1 cellular context compared by ENCODE assay signal in the genomic region with DNA sequence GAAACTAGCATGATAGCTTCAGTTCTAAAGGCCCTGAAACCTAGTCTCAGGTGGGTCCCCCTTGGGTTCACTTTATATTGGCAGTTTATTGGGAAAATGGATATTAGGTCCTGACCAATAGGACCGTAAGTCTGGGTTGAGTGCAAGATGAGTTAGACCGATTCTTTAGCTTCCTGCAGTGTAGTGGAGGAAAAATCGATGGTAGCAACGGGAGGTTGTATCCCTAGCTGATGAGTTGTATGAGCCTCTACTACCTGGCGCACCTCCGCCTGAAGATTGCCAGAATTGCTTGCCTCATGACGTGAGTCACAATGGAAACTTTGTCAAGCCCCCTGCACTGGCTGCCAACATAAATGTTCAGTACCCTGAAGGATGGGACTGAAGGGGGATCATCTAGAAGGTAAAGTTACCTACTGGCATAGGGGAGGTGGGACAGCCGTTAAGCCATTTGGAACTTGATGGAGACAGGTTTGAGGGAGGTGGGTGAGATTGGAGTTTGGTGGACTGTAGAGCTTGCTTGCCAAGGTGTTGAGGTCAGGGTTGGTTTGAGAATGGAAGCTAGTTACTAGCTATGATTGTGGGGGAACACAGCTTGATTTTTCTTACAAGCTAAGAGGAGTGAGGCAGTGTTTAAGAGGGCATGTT.
TF ChIP-seq lines count a peak whose summit lies in the region.

No MANE protein-coding gene starts in this region.

TF ChIP-seq in HepG2, 621 proteins besides CTCF, POLR2A, EP300 and RAD21 (continued from another document and continues in another):
- TF ChIP-seq, protein P1, sequence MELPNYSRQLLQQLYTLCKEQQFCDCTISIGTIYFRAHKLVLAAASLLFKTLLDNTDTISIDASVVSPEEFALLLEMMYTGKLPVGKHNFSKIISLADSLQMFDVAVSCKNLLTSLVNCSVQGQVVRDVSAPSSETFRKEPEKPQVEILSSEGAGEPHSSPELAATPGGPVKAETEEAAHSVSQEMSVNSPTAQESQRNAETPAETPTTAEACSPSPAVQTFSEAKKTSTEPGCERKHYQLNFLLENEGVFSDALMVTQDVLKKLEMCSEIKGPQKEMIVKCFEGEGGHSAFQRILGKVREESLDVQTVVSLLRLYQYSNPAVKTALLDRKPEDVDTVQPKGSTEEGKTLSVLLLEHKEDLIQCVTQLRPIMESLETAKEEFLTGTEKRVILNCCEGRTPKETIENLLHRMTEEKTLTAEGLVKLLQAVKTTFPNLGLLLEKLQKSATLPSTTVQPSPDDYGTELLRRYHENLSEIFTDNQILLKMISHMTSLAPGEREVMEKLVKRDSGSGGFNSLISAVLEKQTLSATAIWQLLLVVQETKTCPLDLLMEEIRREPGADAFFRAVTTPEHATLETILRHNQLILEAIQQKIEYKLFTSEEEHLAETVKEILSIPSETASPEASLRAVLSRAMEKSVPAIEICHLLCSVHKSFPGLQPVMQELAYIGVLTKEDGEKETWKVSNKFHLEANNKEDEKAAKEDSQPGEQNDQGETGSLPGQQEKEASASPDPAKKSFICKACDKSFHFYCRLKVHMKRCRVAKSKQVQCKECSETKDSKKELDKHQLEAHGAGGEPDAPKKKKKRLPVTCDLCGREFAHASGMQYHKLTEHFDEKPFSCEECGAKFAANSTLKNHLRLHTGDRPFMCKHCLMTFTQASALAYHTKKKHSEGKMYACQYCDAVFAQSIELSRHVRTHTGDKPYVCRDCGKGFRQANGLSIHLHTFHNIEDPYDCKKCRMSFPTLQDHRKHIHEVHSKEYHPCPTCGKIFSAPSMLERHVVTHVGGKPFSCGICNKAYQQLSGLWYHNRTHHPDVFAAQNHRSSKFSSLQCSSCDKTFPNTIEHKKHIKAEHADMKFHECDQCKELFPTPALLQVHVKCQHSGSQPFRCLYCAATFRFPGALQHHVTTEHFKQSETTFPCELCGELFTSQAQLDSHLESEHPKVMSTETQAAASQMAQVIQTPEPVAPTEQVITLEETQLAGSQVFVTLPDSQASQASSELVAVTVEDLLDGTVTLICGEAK (IDR thresholded peaks at IDR 0.05) = no peak
- TF ChIP-seq, protein P1 (CRISPR knock-in tag; IDR thresholded peaks at IDR 0.05) = no peak
- TF ChIP-seq RFXAP (CRISPR knock-in tag; IDR thresholded peaks at IDR 0.05; ENCODE audit: borderline replicate concordance) (peak; percentile 42; the same call in 1 of the 2 replicates), PHF20 (CRISPR knock-in tag; IDR thresholded peaks at IDR 0.05) (no peak), ZNF788 (CRISPR knock-in tag; IDR thresholded peaks at IDR 0.05; ENCODE audit: borderline replicate concordance) (no peak), ZNF7 (CRISPR knock-in tag; IDR thresholded peaks at IDR 0.05) (no peak), PCBP2 (optimal IDR thresholded peaks at IDR 0.05; ENCODE audit: low read depth, low read length, poor library complexity, severe bottlenecking) (no peak), ZNF781 (CRISPR knock-in tag; IDR thresholded peaks at IDR 0.05; ENCODE audit: borderline replicate concordance, not compliant biosample characterization) (no peak), ZNF24 (IDR thresholded peaks at IDR 0.05) (no peak), CCAR2 (optimal IDR thresholded peaks at IDR 0.05; ENCODE audit: low read depth, low read length) (no peak), ELF1 (CRISPR knock-in tag; IDR thresholded peaks at IDR 0.05) (no peak), DR1 (CRISPR knock-in tag; IDR thresholded peaks at IDR 0.05) (peak; percentile 56; the same call in 1 of the 2 replicates), EHMT2 (IDR thresholded peaks at IDR 0.05; ENCODE audit: borderline replicate concordance, low read depth, low read length) (no peak), JUNB (CRISPR knock-in tag; IDR thresholded peaks at IDR 0.05; ENCODE audit: borderline replicate concordance) (no peak), GATA4 (IDR thresholded peaks at IDR 0.05; ENCODE audit: borderline replicate concordance, low read depth) (no peak), SUZ12 (IDR thresholded peaks at IDR 0.05; ENCODE audit: low read depth, low read length) (no peak), SP5 (CRISPR knock-in tag; IDR thresholded peaks at IDR 0.05; ENCODE audit: borderline replicate concordance, low read depth) (no peak), TBX2 (CRISPR knock-in tag; IDR thresholded peaks at IDR 0.05; ENCODE audit: borderline replicate concordance) (no peak), SMAD9 (CRISPR knock-in tag; IDR thresholded peaks at IDR 0.05) (no peak), FOXA3 (CRISPR knock-in tag; IDR thresholded peaks at IDR 0.05) (no peak), ZNF883 (CRISPR knock-in tag; IDR thresholded peaks at IDR 0.05; ENCODE audit: not compliant biosample characterization) (no peak), GPN1 (CRISPR knock-in tag; IDR thresholded peaks at IDR 0.05; ENCODE audit: borderline replicate concordance) (no peak), NFE2 (CRISPR knock-in tag; IDR thresholded peaks at IDR 0.05) (no peak), FOXC1 (CRISPR knock-in tag; IDR thresholded peaks at IDR 0.05; ENCODE audit: borderline replicate concordance) (no peak), ZNF550 (CRISPR knock-in tag; IDR thresholded peaks at IDR 0.05; ENCODE audit: borderline replicate concordance) (no peak), ESRRA (CRISPR knock-in tag; IDR thresholded peaks at IDR 0.05; ENCODE audit: low read depth) (no peak), PRMT3 (CRISPR knock-in tag; IDR thresholded peaks at IDR 0.05; ENCODE audit: borderline replicate concordance, low read depth) (no peak), ZNF589 (CRISPR knock-in tag; conservative IDR thresholded peaks at IDR 0.05) (no peak), ZNF460 (CRISPR knock-in tag; IDR thresholded peaks at IDR 0.05; ENCODE audit: borderline replicate concordance) (no peak), POLR2AphosphoS5 (IDR thresholded peaks at IDR 0.05; ENCODE audit: low read depth, low read length) (peak; percentile 86)
- TF ChIP-seq, protein P2, sequence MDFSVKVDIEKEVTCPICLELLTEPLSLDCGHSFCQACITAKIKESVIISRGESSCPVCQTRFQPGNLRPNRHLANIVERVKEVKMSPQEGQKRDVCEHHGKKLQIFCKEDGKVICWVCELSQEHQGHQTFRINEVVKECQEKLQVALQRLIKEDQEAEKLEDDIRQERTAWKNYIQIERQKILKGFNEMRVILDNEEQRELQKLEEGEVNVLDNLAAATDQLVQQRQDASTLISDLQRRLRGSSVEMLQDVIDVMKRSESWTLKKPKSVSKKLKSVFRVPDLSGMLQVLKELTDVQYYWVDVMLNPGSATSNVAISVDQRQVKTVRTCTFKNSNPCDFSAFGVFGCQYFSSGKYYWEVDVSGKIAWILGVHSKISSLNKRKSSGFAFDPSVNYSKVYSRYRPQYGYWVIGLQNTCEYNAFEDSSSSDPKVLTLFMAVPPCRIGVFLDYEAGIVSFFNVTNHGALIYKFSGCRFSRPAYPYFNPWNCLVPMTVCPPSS (IDR thresholded peaks at IDR 0.05) = no peak
- TF ChIP-seq, protein P3, sequence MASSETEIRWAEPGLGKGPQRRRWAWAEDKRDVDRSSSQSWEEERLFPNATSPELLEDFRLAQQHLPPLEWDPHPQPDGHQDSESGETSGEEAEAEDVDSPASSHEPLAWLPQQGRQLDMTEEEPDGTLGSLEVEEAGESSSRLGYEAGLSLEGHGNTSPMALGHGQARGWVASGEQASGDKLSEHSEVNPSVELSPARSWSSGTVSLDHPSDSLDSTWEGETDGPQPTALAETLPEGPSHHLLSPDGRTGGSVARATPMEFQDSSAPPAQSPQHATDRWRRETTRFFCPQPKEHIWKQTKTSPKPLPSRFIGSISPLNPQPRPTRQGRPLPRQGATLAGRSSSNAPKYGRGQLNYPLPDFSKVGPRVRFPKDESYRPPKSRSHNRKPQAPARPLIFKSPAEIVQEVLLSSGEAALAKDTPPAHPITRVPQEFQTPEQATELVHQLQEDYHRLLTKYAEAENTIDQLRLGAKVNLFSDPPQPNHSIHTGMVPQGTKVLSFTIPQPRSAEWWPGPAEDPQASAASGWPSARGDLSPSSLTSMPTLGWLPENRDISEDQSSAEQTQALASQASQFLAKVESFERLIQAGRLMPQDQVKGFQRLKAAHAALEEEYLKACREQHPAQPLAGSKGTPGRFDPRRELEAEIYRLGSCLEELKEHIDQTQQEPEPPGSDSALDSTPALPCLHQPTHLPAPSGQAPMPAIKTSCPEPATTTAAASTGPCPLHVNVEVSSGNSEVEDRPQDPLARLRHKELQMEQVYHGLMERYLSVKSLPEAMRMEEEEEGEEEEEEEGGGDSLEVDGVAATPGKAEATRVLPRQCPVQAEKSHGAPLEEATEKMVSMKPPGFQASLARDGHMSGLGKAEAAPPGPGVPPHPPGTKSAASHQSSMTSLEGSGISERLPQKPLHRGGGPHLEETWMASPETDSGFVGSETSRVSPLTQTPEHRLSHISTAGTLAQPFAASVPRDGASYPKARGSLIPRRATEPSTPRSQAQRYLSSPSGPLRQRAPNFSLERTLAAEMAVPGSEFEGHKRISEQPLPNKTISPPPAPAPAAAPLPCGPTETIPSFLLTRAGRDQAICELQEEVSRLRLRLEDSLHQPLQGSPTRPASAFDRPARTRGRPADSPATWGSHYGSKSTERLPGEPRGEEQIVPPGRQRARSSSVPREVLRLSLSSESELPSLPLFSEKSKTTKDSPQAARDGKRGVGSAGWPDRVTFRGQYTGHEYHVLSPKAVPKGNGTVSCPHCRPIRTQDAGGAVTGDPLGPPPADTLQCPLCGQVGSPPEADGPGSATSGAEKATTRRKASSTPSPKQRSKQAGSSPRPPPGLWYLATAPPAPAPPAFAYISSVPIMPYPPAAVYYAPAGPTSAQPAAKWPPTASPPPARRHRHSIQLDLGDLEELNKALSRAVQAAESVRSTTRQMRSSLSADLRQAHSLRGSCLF (CRISPR knock-in tag; IDR thresholded peaks at IDR 0.05; ENCODE audit: borderline replicate concordance) = no peak
- TF ChIP-seq, protein P4, sequence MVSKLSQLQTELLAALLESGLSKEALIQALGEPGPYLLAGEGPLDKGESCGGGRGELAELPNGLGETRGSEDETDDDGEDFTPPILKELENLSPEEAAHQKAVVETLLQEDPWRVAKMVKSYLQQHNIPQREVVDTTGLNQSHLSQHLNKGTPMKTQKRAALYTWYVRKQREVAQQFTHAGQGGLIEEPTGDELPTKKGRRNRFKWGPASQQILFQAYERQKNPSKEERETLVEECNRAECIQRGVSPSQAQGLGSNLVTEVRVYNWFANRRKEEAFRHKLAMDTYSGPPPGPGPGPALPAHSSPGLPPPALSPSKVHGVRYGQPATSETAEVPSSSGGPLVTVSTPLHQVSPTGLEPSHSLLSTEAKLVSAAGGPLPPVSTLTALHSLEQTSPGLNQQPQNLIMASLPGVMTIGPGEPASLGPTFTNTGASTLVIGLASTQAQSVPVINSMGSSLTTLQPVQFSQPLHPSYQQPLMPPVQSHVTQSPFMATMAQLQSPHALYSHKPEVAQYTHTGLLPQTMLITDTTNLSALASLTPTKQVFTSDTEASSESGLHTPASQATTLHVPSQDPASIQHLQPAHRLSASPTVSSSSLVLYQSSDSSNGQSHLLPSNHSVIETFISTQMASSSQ (IDR thresholded peaks at IDR 0.05; ENCODE audit: low read depth) = no peak
- TF ChIP-seq, protein P4 (CRISPR knock-in tag; IDR thresholded peaks at IDR 0.05; ENCODE audit: borderline replicate concordance) = no peak
- TF ChIP-seq, protein P5, sequence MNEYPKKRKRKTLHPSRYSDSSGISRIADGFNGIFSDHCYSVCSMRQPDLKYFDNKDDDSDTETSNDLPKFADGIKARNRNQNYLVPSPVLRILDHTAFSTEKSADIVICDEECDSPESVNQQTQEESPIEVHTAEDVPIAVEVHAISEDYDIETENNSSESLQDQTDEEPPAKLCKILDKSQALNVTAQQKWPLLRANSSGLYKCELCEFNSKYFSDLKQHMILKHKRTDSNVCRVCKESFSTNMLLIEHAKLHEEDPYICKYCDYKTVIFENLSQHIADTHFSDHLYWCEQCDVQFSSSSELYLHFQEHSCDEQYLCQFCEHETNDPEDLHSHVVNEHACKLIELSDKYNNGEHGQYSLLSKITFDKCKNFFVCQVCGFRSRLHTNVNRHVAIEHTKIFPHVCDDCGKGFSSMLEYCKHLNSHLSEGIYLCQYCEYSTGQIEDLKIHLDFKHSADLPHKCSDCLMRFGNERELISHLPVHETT (CRISPR knock-in tag; conservative IDR thresholded peaks at IDR 0.05) = no peak
- TF ChIP-seq, protein P6, sequence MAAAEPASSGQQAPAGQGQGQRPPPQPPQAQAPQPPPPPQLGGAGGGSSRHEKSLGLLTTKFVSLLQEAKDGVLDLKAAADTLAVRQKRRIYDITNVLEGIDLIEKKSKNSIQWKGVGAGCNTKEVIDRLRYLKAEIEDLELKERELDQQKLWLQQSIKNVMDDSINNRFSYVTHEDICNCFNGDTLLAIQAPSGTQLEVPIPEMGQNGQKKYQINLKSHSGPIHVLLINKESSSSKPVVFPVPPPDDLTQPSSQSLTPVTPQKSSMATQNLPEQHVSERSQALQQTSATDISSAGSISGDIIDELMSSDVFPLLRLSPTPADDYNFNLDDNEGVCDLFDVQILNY (CRISPR knock-in tag; conservative IDR thresholded peaks at IDR 0.05) = no peak; the same call in 1 of the 2 replicates
